8 cellular contexts compared by ENCODE assay signal in genomic region chr10:88989824-88990527, GRCh38. TPM values are rescaled to one million over a fixed set of nuclear protein-coding genes. Genes with fewer than 3 reads are reported as not detected.
DNase-seq lines count a peak whose midpoint lies in the region; ATAC-seq and TF ChIP-seq lines count a peak whose summit lies in the region.

No MANE protein-coding gene starts in this region.

- H3F3A ChIP-seq in smooth muscle cell (ENCODE audit: low read depth) = peaks cover 4% of the 10 kb centered on the region

- H3K4me1 ChIP-seq in iPS-18a (ENCODE audit: control insufficient read depth, low read depth, low read length) = peaks cover 34% of the 10 kb centered on the region
- peaks cover 34% of the 10 kb centered on the region for H3K4me1 ChIP-seq in smooth muscle cell (ENCODE audit: low read depth)

- H3K79me2 ChIP-seq in smooth muscle cell (ENCODE audit: low read depth) = peaks cover 10% of the 10 kb centered on the region

- H3K36me3 ChIP-seq in iPS-18a (ENCODE audit: control insufficient read depth, low read depth, low read length) = no peaks in the 10 kb centered on the region
- no peaks in the 10 kb centered on the region for H3K36me3 ChIP-seq in smooth muscle cell (ENCODE audit: low read depth)

- H3K27me3 ChIP-seq in iPS-18a (ENCODE audit: control insufficient read depth, insufficient read depth, low read length) = peaks cover 34% of the 10 kb centered on the region
- no peaks in the 10 kb centered on the region for H3K27me3 ChIP-seq in smooth muscle cell (ENCODE audit: low read depth)

- H3K4me2 ChIP-seq in smooth muscle cell = peak overlapping the region; percentile 94

- ATAC-seq in GM19372 (IDR thresholded peaks at IDR 0.05; ENCODE audit: low read depth, unreplicated experiment) = peak; percentile 5

- 24% methylated on average over 13 of the region's 13 CpGs for WGBS in smooth muscle cell (ENCODE audit: low lambda C conversion rate)

- DNase-seq in AG09309 (ENCODE audit: low read depth) (peak; percentile 82), KG1 (lab: John Stamatoyannopoulos, UW) (peak; percentile 47), astrocyte of the hippocampus (ENCODE audit: low read depth, low spot score) (peak; percentile 50), smooth muscle cell (lab: John Stamatoyannopoulos, UW; ENCODE audit: unreplicated experiment) (no peak), SW 1271 (lab: John Stamatoyannopoulos, UW) (no peak), GDM1 (lab: John Stamatoyannopoulos, UW) (no peak)

- H3K27ac ChIP-seq in iPS-18a (ENCODE audit: low read length) (no peak overlapping the region), smooth muscle cell (ENCODE audit: low read depth) (peak overlapping the region; percentile 79)

- peak overlapping the region; percentile 96 for H2AFZ ChIP-seq in smooth muscle cell (ENCODE audit: low read depth)

- no peaks in the 10 kb centered on the region for H3K9me3 ChIP-seq in iPS-18a (ENCODE audit: control insufficient read depth, low read depth, low read length)
- no peaks in the 10 kb centered on the region for H3K9me3 ChIP-seq in smooth muscle cell (replicated peaks; ENCODE audit: low read depth)

- H3K4me3 ChIP-seq in AG09309 (ENCODE audit: control insufficient read depth, low read depth, low read length) (peak overlapping the region; percentile 92), iPS-18a (ENCODE audit: low read length) (peak overlapping the region; percentile 87), smooth muscle cell (peak overlapping the region; percentile 90)

- H4K20me1 ChIP-seq in smooth muscle cell (ENCODE audit: low read depth) = no peaks in the 10 kb centered on the region

- TF ChIP-seq CTCF in AG09309 (IDR thresholded peaks at IDR 0.05; ENCODE audit: control insufficient read depth, insufficient read depth, low read depth, low read length, missing control alignments) (no peak), smooth muscle cell (IDR thresholded peaks at IDR 0.05; ENCODE audit: borderline replicate concordance, insufficient read depth, poor library complexity, severe bottlenecking) (no peak)

- H3K9ac ChIP-seq in iPS-18a (ENCODE audit: low read length) = peak overlapping the region; percentile 67
- peak overlapping the region; percentile 75 for H3K9ac ChIP-seq in smooth muscle cell (ENCODE audit: low read depth)

RNA-seq across cellular contexts. Expression of gene FAS, which starts 0.6 kb away (rescaled TPM):
- 21.8 and 26.7 TPM in 2 replicates for total RNA-seq in smooth muscle cell
- polyA plus RNA-seq in smooth muscle cell = 9.9 and 14.4 TPM in 2 replicates

RNA-seq across cellular contexts. Expression of gene ACTA2, which starts 37.4 kb away (rescaled TPM):
- total RNA-seq in smooth muscle cell = 2,305 and 2,362 TPM in 2 replicates
- polyA plus RNA-seq in smooth muscle cell = 3,088 and 4,814 TPM in 2 replicates

Comparison
In these comparisons a context has a peak if more than half of its experiments do, and no peak if none do; other contexts are left out.
1. DNase-seq: peak in AG09309 (single experiment), KG1 (single experiment) and astrocyte of the hippocampus (single experiment); none in smooth muscle cell (single experiment), SW 1271 (0 of 2) and GDM1 (single experiment).
2. Peak in every context shown above with its lines, with median percentiles within 50 percentile points of each other: H3K4me3 ChIP-seq.